ENCODE assay signal across 8 cellular contexts in genomic region chr1:169484683-169485426, GRCh38. TPM values are rescaled to one million over a fixed set of nuclear protein-coding genes. Genes with fewer than 3 reads are reported as not detected.
A peak's percentile ranks its signal among the peaks of the same experiment; 100 is the strongest.
DNase-seq lines count a peak whose midpoint lies in the region; ATAC-seq and TF ChIP-seq lines count a peak whose summit lies in the region.

No MANE protein-coding gene starts in this region.

- peak overlapping the region; percentile 95 to 97 (median 96) for H3K4me3 Mint-ChIP-seq in CD4-positive, CD25-positive, alpha-beta regulatory T cell

- intact Hi-C loops in left ventricle myocardium inferior (cut with micrococcal nuclease) (no loop called here), posterior cingulate gyrus (cut with DNase I) (loop anchor here (5.0 to 10.0 kb wide), 2 partner anchors 60 to 118 kb away; partner anchors contain the start of genes BLZF1, CCDC181 and NME7)

- no peaks in the 10 kb centered on the region for H3K9me3 ChIP-seq in CD4-positive, CD25-positive, alpha-beta regulatory T cell (ENCODE audit: control insufficient read depth in 2 of 2, low read length in 2 of 2)
- H3K9me3 ChIP-seq in left ventricle myocardium inferior (replicated peaks), result no peaks in the 10 kb centered on the region

- H3K27me3 ChIP-seq in CD4-positive, CD25-positive, alpha-beta regulatory T cell (ENCODE audit: control insufficient read depth, insufficient read depth, low read length), result no peaks in the 10 kb centered on the region
- no peaks in the 10 kb centered on the region for H3K27me3 ChIP-seq in left ventricle myocardium inferior (ENCODE audit: low read depth)

- no peaks in the 10 kb centered on the region for H3K9me3 Mint-ChIP-seq in CD4-positive, CD25-positive, alpha-beta regulatory T cell

- H3K36me3 ChIP-seq in CD4-positive, CD25-positive, alpha-beta regulatory T cell (ENCODE audit: control insufficient read depth, insufficient read depth, low read length), result no peaks in the 10 kb centered on the region
- H3K36me3 ChIP-seq in left ventricle myocardium inferior, result no peaks in the 10 kb centered on the region

- no peak for TF ChIP-seq CTCF in left ventricle myocardium inferior (IDR thresholded peaks at IDR 0.05; ENCODE audit: borderline replicate concordance)

- peaks cover 26% of the 10 kb centered on the region for H3K4me1 ChIP-seq in CD4-positive, CD25-positive, alpha-beta regulatory T cell (ENCODE audit: control insufficient read depth, insufficient read depth, low read length, poor library complexity, severe bottlenecking)
- H3K4me1 ChIP-seq in left ventricle myocardium inferior, result peaks cover 77% of the 10 kb centered on the region

- peak overlapping the region; percentile 93 for H3K4me3 ChIP-seq in CD4-positive, CD25-positive, alpha-beta regulatory T cell (ENCODE audit: low read depth, low read length)
- peak overlapping the region; percentile 84 for H3K4me3 ChIP-seq in left ventricle myocardium inferior

- H3K36me3 Mint-ChIP-seq in CD4-positive, CD25-positive, alpha-beta regulatory T cell, result no peaks in the 10 kb centered on the region

- peak; percentile 8 to 65 (median 35) for DNase-seq in CD4-positive, CD25-positive, alpha-beta regulatory T cell
- DNase-seq in OCI-M1 (lab: John Stamatoyannopoulos, UW) (peak; percentile 68), amniotic epithelial cell (ENCODE audit: low read depth) (peak; percentile 66), left ventricle myocardium inferior (peak; percentile 33), posterior cingulate gyrus (peak in 6 of 10 donors; percentile 28 to 87 (median 42)), NCI-H1930 (lab: John Stamatoyannopoulos, UW) (no peak)

- H3K4me1 Mint-ChIP-seq in CD4-positive, CD25-positive, alpha-beta regulatory T cell, result peaks cover 22 to 61% (median 43%) of the 10 kb centered on the region in 4 donors

- H3K27ac Mint-ChIP-seq in CD4-positive, CD25-positive, alpha-beta regulatory T cell, result peak overlapping the region; percentile 69 to 98 (median 96)

- peak in 1 of 2 donors; percentile 19 for ATAC-seq in CD4-positive, CD25-positive, alpha-beta regulatory T cell (ENCODE audit: low read depth in 2 of 2)
- ATAC-seq in GM19372 (IDR thresholded peaks at IDR 0.05; ENCODE audit: low read depth, unreplicated experiment) (peak; percentile 11), HG03457 (IDR thresholded peaks at IDR 0.05; ENCODE audit: unreplicated experiment) (peak; percentile 1)

- H3K27ac ChIP-seq in CD4-positive, CD25-positive, alpha-beta regulatory T cell (ENCODE audit: insufficient read depth, low read length, poor library complexity, severe bottlenecking), result peak overlapping the region; percentile 73
- H3K27ac ChIP-seq in left ventricle myocardium inferior (replicated peaks), result peak overlapping the region; percentile 97

- H3K27me3 Mint-ChIP-seq in CD4-positive, CD25-positive, alpha-beta regulatory T cell, result peaks cover 5% of the 10 kb centered on the region

RNA-seq across cellular contexts. Expression of gene SLC19A2, which starts 0.9 kb away (rescaled TPM):
- total RNA-seq in CD4-positive, CD25-positive, alpha-beta regulatory T cell, result 4.3 TPM
- polyA plus RNA-seq in CD4-positive, CD25-positive, alpha-beta regulatory T cell, result 1 to 10 TPM in 1 of 4 donors, under 1 TPM in 3; 0.48 to 1.2 (median 0.72) TPM
- 16.6 TPM for total RNA-seq in left ventricle myocardium inferior

RNA-seq across cellular contexts. Expression of gene CCDC181, which starts 57.6 kb away (rescaled TPM):
- not detected for total RNA-seq in CD4-positive, CD25-positive, alpha-beta regulatory T cell
- polyA plus RNA-seq in CD4-positive, CD25-positive, alpha-beta regulatory T cell, result not detected
- 1.5 TPM for total RNA-seq in left ventricle myocardium inferior

Comparison
In these comparisons a context has a peak if more than half of its experiments do, and no peak if none do; other contexts are left out.
1. DNase-seq: peak in CD4-positive, CD25-positive, alpha-beta regulatory T cell (3 of 3), OCI-M1 (single experiment), amniotic epithelial cell (single experiment), left ventricle myocardium inferior (single experiment) and posterior cingulate gyrus (6 of 10); none in NCI-H1930 (0 of 2).